In the genomic region with DNA sequence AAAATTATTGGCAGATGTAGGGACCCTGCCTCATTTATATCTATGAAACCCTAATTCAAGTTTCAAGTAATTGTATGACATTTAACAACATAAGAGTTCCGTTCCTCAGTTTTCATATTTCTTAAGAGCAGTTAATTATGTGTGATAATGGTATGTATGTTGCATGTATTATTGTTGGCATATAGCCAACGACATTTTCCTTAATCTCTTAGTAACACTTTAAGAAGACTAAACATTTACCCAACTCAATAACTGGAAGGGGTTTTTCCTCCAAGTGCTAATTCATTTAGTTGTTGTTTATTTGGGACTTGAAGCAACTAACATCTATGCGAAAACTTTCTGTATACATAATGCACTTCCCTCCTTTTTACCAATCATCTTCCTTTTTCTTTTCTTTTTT, we compare ENCODE assay signal across 27 cellular contexts. TPM values are rescaled to one million over a fixed set of nuclear protein-coding genes. Genes with fewer than 3 reads are reported as not detected.
DNase-seq lines count a peak whose midpoint lies in the region; ATAC-seq, FAIRE-seq and TF ChIP-seq lines count a peak whose summit lies in the region.
"Had no signal": no experiment of that assay in that cellular context is flagged by ENCODE, and none has a peak within 500 bp of the region (broad histone marks: within the 10 kb centered on the region; RNA-seq: fewer than 3 reads in every experiment).

No MANE protein-coding gene starts in this region.

- in situ Hi-C loops in K562 (cut with MboI): no loop called here

- POLR2A ChIA-PET in CD4-positive, alpha-beta T cell (lab: Charles Lee): no interaction called here
- POLR2A ChIA-PET in K562 (lab: Yijun Ruan, JAX): no interaction called here

- H3K9me3 Mint-ChIP-seq in CD4-positive, alpha-beta T cell: no peaks in the 10 kb centered on the region
- H3K9me3 Mint-ChIP-seq in GM23338: no peaks in the 10 kb centered on the region
- no peaks in the 10 kb centered on the region for H3K9me3 Mint-ChIP-seq in effector memory CD8-positive, alpha-beta T cell
- H3K9me3 Mint-ChIP-seq: activated naive CD8-positive, alpha-beta T cell treated with anti-CD3 and anti-CD28 coated beads for 36 hours; activated T-cell treated with anti-CD3 and anti-CD28 coated beads, Interleukin-2, amount 50 U/mL, for 72 hours; dendritic cell treated with granulocyte-macrophage colony-stimulating factor and Interleukin-4, amounts not matched to agents 40 ng/mL and 50 ng/mL, for 4 days; naive thymus-derived CD4-positive, alpha-beta T cell had no signal

- no peaks in the 10 kb centered on the region for H3K36me3 ChIP-seq in GM23338 (ENCODE audit: insufficient read depth)
- H3K36me3 ChIP-seq in K562 (ENCODE audit: control insufficient read depth, insufficient read depth, low read length): no peaks in the 10 kb centered on the region
- no peaks in the 10 kb centered on the region for H3K36me3 ChIP-seq in ascending aorta
- H3K36me3 ChIP-seq: BLaER1 treated with 17β-estradiol and CSF1 and Interleukin-3, amounts not matched to agents 10 nM and 100 nM; thyroid gland had no signal

- no peaks in the 10 kb centered on the region for H3K27me3 ChIP-seq in CD4-positive, alpha-beta T cell (ENCODE audit: control insufficient read depth, insufficient read depth, low read length)
- H3K27me3 ChIP-seq in GM23338 (ENCODE audit: insufficient read depth) (no peaks in the 10 kb centered on the region), K562 (ENCODE audit: control insufficient read depth in 2 of 2, insufficient read depth in 2 of 2, low read length in 2 of 2) (0 out of 5 replicates have a peak, but pooled peaks cover 0 to 5% of the 10 kb centered on the region in 2 experiments), ascending aorta (no peaks in the 10 kb centered on the region)
- H3K27me3 ChIP-seq: BLaER1 treated with 17β-estradiol and CSF1 and Interleukin-3, amounts not matched to agents 10 nM and 100 nM; body of pancreas; thyroid gland had no signal

- H3K79me2 ChIP-seq in GM23338 (replicated peaks; ENCODE audit: insufficient read depth): peaks cover 21% of the 10 kb centered on the region
- H3K79me2 ChIP-seq in K562 (ENCODE audit: control insufficient read depth, insufficient read depth, low read length): no peaks in the 10 kb centered on the region

- CTCF ChIA-PET in CD4-positive, alpha-beta T cell (lab: Charles Lee): no interaction called here
- CTCF ChIA-PET in K562 (lab: Yijun Ruan, JAX; ENCODE audit: low intra/inter-chr PET ratio): interaction anchor here (0.7 kb wide), 1 partner anchor 128 kb away, joined by 3 read pairs; no protein-coding TSS in a partner anchor

- H3F3A ChIP-seq in GM23338 (replicated peaks; ENCODE audit: low read depth): no peaks in the 10 kb centered on the region

- 0 out of 2 replicates have a peak overlapping the region, but pooled peaks have one; percentile 83 for H3K4me2 ChIP-seq in GM23338
- H3K4me2 ChIP-seq in K562 (ENCODE audit: insufficient read depth, low read length): no peak overlapping the region

- no peak for TF ChIP-seq EP300 in K562 (IDR thresholded peaks at IDR 0.05; ENCODE audit: low read length)

- no peak for DNase-seq in CD4-positive, alpha-beta T cell
- DNase-seq in GM23338 (ENCODE audit: low spot score): no peak
- no peak for DNase-seq in K562 (ENCODE audit: extremely low read depth in 1 of 4, low spot score in 3 of 4)
- DNase-seq in kidney tubule cell (ENCODE audit: low spot score): peak; percentile 13
- no peak for DNase-seq in effector memory CD8-positive, alpha-beta T cell
- DNase-seq in ascending aorta (ENCODE audit: low spot score in 2 of 2): no peak
- DNase-seq: activated naive CD8-positive, alpha-beta T cell treated with anti-CD3 and anti-CD28 coated beads for 36 hours; activated T-cell treated with anti-CD3 and anti-CD28 coated beads, Interleukin-2, amount 50 U/mL, for 72 hours; body of pancreas; DMS153; H7; mesenchymal stem cell; naive thymus-derived CD4-positive, alpha-beta T cell; NCI-H1417 treated with DMSO at 0.1 percent for 48 hours; NCI-H2171 treated with DMSO at 0.1 percent for 48 hours; NCI-H526 treated with DMSO at 0.1 percent for 48 hours; OCI-M1; posterior cingulate gyrus; Right ventricle myocardium superior; stimulated activated naive CD8-positive, alpha-beta T cell treated with anti-CD3 and anti-CD28 coated beads, Interleukin-15, Interleukin-2, amounts not matched to agents 100 U/mL and 50 U/mL, for 24 hours; thyroid gland had no signal

- H3K9me2 ChIP-seq in GM23338 (ENCODE audit: insufficient read depth): no peaks in the 10 kb centered on the region

- H2AFZ ChIP-seq in GM23338 (no peak overlapping the region), K562 (ENCODE audit: low read depth, low read length) (no peak overlapping the region)

- H3K9me3 ChIP-seq in CD4-positive, alpha-beta T cell (ENCODE audit: control insufficient read depth, low read length): no peaks in the 10 kb centered on the region
- H3K9me3 ChIP-seq in K562 (replicated peaks; ENCODE audit: control insufficient read depth, insufficient read depth, low read depth, low read length) (no peaks in the 10 kb centered on the region), ascending aorta (no peaks in the 10 kb centered on the region)
- H3K9me3 ChIP-seq: BLaER1 treated with 17β-estradiol and CSF1 and Interleukin-3, amounts not matched to agents 10 nM and 100 nM; body of pancreas; thyroid gland had no signal

- H3K4me1 ChIP-seq in GM23338 (ENCODE audit: insufficient read depth) (peaks cover 8% of the 10 kb centered on the region), K562 (replicated peaks in 1 of 2; ENCODE audit: control insufficient read depth in 2 of 2, insufficient read depth in 2 of 2, low read length in 2 of 2) (peaks cover 0 to 16% of the 10 kb centered on the region in 2 experiments; a peak in 4 of 5 replicates), ascending aorta (no peaks in the 10 kb centered on the region)

- no peak for TF ChIP-seq CTCF in CD4-positive, alpha-beta T cell (IDR thresholded peaks at IDR 0.05)
- TF ChIP-seq CTCF in GM23338 (conservative IDR thresholded peaks at IDR 0.05; ENCODE audit: low read depth in 2 of 2) (no peak), K562 (IDR thresholded peaks at IDR 0.05 in 2 of 3, conservative IDR thresholded peaks at IDR 0.05 in 1 of 3; ENCODE audit: insufficient read depth in 2 of 3, low read depth in 1 of 3, low read length in 3 of 3) (no peak), ascending aorta (IDR thresholded peaks at IDR 0.05) (no peak)

- peaks cover 8% of the 10 kb centered on the region for H3K36me3 Mint-ChIP-seq in CD4-positive, alpha-beta T cell (ENCODE audit: low read depth)
- no peaks in the 10 kb centered on the region for H3K36me3 Mint-ChIP-seq in GM23338 (ENCODE audit: low read depth)
- no peaks in the 10 kb centered on the region for H3K36me3 Mint-ChIP-seq in effector memory CD8-positive, alpha-beta T cell (ENCODE audit: insufficient read depth)
- H3K36me3 Mint-ChIP-seq: activated naive CD8-positive, alpha-beta T cell treated with anti-CD3 and anti-CD28 coated beads for 36 hours; naive thymus-derived CD4-positive, alpha-beta T cell had no signal

- H3K4me1 Mint-ChIP-seq in CD4-positive, alpha-beta T cell (ENCODE audit: low read depth): peaks cover 32% of the 10 kb centered on the region
- peaks cover 36% of the 10 kb centered on the region for H3K4me1 Mint-ChIP-seq in GM23338
- peaks cover 7 to 9% of the 10 kb centered on the region in 2 donors for H3K4me1 Mint-ChIP-seq in effector memory CD8-positive, alpha-beta T cell (ENCODE audit: low read depth in 2 of 2)

- no peaks in the 10 kb centered on the region for H3K27me3 Mint-ChIP-seq in CD4-positive, alpha-beta T cell
- peaks cover 5% of the 10 kb centered on the region for H3K27me3 Mint-ChIP-seq in GM23338 (ENCODE audit: insufficient read depth, low read depth, poor library complexity)
- H3K27me3 Mint-ChIP-seq in effector memory CD8-positive, alpha-beta T cell: peaks cover 34% of the 10 kb centered on the region in 2 donors
- H3K27me3 Mint-ChIP-seq: activated naive CD8-positive, alpha-beta T cell treated with anti-CD3 and anti-CD28 coated beads for 36 hours; dendritic cell treated with granulocyte-macrophage colony-stimulating factor and Interleukin-4, amounts not matched to agents 40 ng/mL and 50 ng/mL, for 4 days had no signal

- BruUV-seq in K562 (replicated peaks; lab: Mats Ljungman, UMichigan): no TSS peak

- no peak for TF ChIP-seq RAD21 in K562 (CRISPR knock-in tag; conservative IDR thresholded peaks at IDR 0.05 in 1 of 2, IDR thresholded peaks at IDR 0.05 in 1 of 2)

- WGBS in K562 (ENCODE audit: insufficient coverage, low coverage, missing lambda C conversion rate): 38% methylated on average over 3 of the region's 3 CpGs

- TF ChIP-seq POLR2A in K562 (conservative IDR thresholded peaks at IDR 0.05): no peak

- no peaks in the 10 kb centered on the region for H3K9me1 ChIP-seq in K562 (ENCODE audit: control insufficient read depth, insufficient read depth, low read length)

- no peak overlapping the region for H3K27ac ChIP-seq in CD4-positive, alpha-beta T cell (ENCODE audit: low read depth, low read length)
- H3K27ac ChIP-seq in GM23338 (ENCODE audit: low read depth) (no peak overlapping the region), K562 (ENCODE audit: extremely low read depth, low read depth, low read length) (no peak overlapping the region), ascending aorta (no peak overlapping the region)
- H3K27ac ChIP-seq: BLaER1 treated with 17β-estradiol and CSF1 and Interleukin-3, amounts not matched to agents 10 nM and 100 nM; thyroid gland had no signal

- intact Hi-C loops in CD4-positive, alpha-beta T cell (cut with DNase I, micrococcal nuclease): loop anchor here in 1 of 2 experiments (2.0 to 10.0 kb wide), 3 partner anchors 179 to 511 kb away; a partner anchor contains a TSS
- intact Hi-C loops in K562 (cut with micrococcal nuclease): no loop called here
- intact Hi-C loops in ascending aorta (cut with DNase I): no loop called here

- no peak overlapping the region for H3K27ac Mint-ChIP-seq in CD4-positive, alpha-beta T cell
- no peak overlapping the region for H3K27ac Mint-ChIP-seq in GM23338
- no peak overlapping the region for H3K27ac Mint-ChIP-seq in effector memory CD8-positive, alpha-beta T cell
- H3K27ac Mint-ChIP-seq: activated naive CD8-positive, alpha-beta T cell treated with anti-CD3 and anti-CD28 coated beads for 36 hours; activated T-cell treated with anti-CD3 and anti-CD28 coated beads, Interleukin-2, amount 50 U/mL, for 72 hours; dendritic cell treated with granulocyte-macrophage colony-stimulating factor and Interleukin-4, amounts not matched to agents 40 ng/mL and 50 ng/mL, for 4 days had no signal

- no peak for ATAC-seq in CD4-positive, alpha-beta T cell (ENCODE audit: poor library complexity)
- ATAC-seq in GM23338 (no peak), K562 (no peak), GM18907 (IDR thresholded peaks at IDR 0.05; ENCODE audit: unreplicated experiment) (no peak), HG02759 (IDR thresholded peaks at IDR 0.05; ENCODE audit: unreplicated experiment) (no peak)
- ATAC-seq in effector memory CD8-positive, alpha-beta T cell (replicated peaks): no peak
- ATAC-seq: activated T-cell treated with anti-CD3 and anti-CD28 coated beads, Interleukin-2, amount 50 U/mL, for 72 hours; body of pancreas; naive thymus-derived CD4-positive, alpha-beta T cell; stimulated activated naive CD8-positive, alpha-beta T cell treated with anti-CD3 and anti-CD28 coated beads, Interleukin-15, Interleukin-2, amounts not matched to agents 100 U/mL and 50 U/mL, for 24 hours had no signal

- FAIRE-seq in K562 (lab: Jason Lieb, UNC): no peak
- FAIRE-seq: frontal cortex had no signal

- H4K20me1 ChIP-seq in GM23338 (replicated peaks; ENCODE audit: insufficient read depth) (no peaks in the 10 kb centered on the region), K562 (replicated peaks; ENCODE audit: control insufficient read depth, insufficient read depth, low read length) (no peaks in the 10 kb centered on the region)
- H4K20me1 ChIP-seq: BLaER1 treated with 17β-estradiol and CSF1 and Interleukin-3, amounts not matched to agents 10 nM and 100 nM had no signal

- no peak overlapping the region for H3K9ac ChIP-seq in K562 (ENCODE audit: insufficient read depth in 1 of 2, low read depth in 2 of 2, low read length in 2 of 2)

- peak overlapping the region; percentile 92 for H3K4me3 Mint-ChIP-seq in CD4-positive, alpha-beta T cell
- H3K4me3 Mint-ChIP-seq in GM23338: no peak overlapping the region; the same call in 2 of the 3 replicates
- no peak overlapping the region for H3K4me3 Mint-ChIP-seq in effector memory CD8-positive, alpha-beta T cell
- H3K4me3 Mint-ChIP-seq: dendritic cell treated with granulocyte-macrophage colony-stimulating factor and Interleukin-4, amounts not matched to agents 40 ng/mL and 50 ng/mL, for 4 days had no signal

- H3K4me3 ChIP-seq in GM23338: no peak overlapping the region
- no peak overlapping the region for H3K4me3 ChIP-seq in K562
- H3K4me3 ChIP-seq in ascending aorta: no peak overlapping the region
- H3K4me3 ChIP-seq: body of pancreas, skin epidermis, thyroid gland had no signal

RNA-seq across cellular contexts. Expression of a gene that starts 1.5 kb away (rescaled TPM):
- total RNA-seq in CD4-positive, alpha-beta T cell: 10 to 100 TPM in 1 of 2 experiments, 1 to 10 TPM in 1; 8.6 to 10.8 TPM
- total RNA-seq in GM23338 (2014; rRNA removed; shearing (Covaris generic)): 28.6 and 31.2 TPM in 2 replicates
- 8.1 and 8.8 TPM in 2 replicates for polyA plus RNA-seq in GM23338 (2016; fragmentation: Nextera tagmentation; extraction: Ambion mirVana)
- total RNA-seq in K562 (2011; cell fraction: chromatin; rRNA removed; ENCODE audit: low replicate concordance): 4.6 and 12.0 TPM in 2 replicates
- 2.1 and 2.5 TPM in 2 replicates for total RNA-seq in K562 (2011; cell fraction: nucleolus; rRNA removed)
- total RNA-seq in K562 (2011; cell fraction: nucleoplasm; rRNA removed): 3.5 and 10.5 TPM in 2 replicates
- 1.0 and 3.0 TPM in 2 replicates for total RNA-seq in K562 (2014; rRNA removed)
- total RNA-seq in K562 (2014; rRNA removed; fragmentation: Illumina TruSeq; extraction: Trizol): 1.8 and 2.9 TPM in 2 replicates
- 1.7 and 2.5 TPM in 2 replicates for total RNA-seq in K562 (2015; rRNA removed; fragmentation: Illumina TruSeq; extraction: Trizol)
- total RNA-seq in K562 (2021): 3.4 and 4.0 TPM in 2 replicates
- polyA plus RNA-seq in K562 (2011; rRNA removed): 6.5 and 12.5 TPM in 2 replicates
- 1.2 and 3.6 TPM in 2 replicates for polyA plus RNA-seq in K562 (2011; cell fraction: cytosol; rRNA removed)
- polyA plus RNA-seq in K562 (2011; cell fraction: nucleus; rRNA removed): 4.3 and 13.6 TPM in 2 replicates
- 0.95 and 1.7 TPM in 2 replicates for polyA plus RNA-seq in K562 (2012)
- 1.3 and 2.2 TPM in 2 replicates for polyA plus RNA-seq in K562 (2014; fragmentation: Illumina TruSeq; extraction: Trizol)
- polyA plus RNA-seq in K562 (2014; fragmentation: Nextera tagmentation; extraction: Ambion mirVana): under 1 TPM; 0.28 to 0.63 TPM
- polyA plus RNA-seq in K562 (2014; rRNA removed): 2.6 and 4.2 TPM in 2 replicates
- polyA minus RNA-seq in K562 (2011; rRNA and poly(A)+ RNA removed): 12.6 and 40.7 TPM in 2 replicates
- 4.7 and 14.4 TPM in 2 replicates for polyA minus RNA-seq in K562 (2011; cell fraction: cytosol; rRNA and poly(A)+ RNA removed)
- polyA minus RNA-seq in K562 (2011; cell fraction: nucleus; rRNA and poly(A)+ RNA removed): 6.7 and 34.4 TPM in 2 replicates
- total RNA-seq in ascending aorta: 2.2 TPM
